1 cellular context compared by ENCODE assay signal in the genomic region with DNA sequence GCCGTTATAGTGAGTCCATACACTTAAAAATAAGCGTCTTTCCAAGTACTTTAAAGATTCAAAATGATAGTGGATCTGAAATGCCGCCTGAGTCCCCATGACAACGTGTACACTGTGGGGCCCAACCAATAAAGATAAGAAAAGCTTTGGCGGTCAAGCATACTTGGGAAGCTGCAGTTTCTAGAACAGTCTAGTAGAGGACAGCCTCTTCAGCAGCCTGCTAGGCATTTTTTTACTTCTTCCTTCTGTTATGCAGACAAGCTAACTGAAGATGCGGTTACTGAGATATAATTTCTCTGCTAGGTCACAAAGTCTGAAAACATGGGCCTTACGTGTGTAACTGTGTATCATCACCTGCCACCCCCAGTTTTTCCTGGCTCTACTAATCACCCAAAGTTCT.
TF ChIP-seq lines count a peak whose summit lies in the region.

No MANE protein-coding gene starts in this region.

TF ChIP-seq in GM23338, 12 proteins besides CTCF, POLR2A, EP300 and RAD21 (continued from another document):
- TF ChIP-seq, protein P1, sequence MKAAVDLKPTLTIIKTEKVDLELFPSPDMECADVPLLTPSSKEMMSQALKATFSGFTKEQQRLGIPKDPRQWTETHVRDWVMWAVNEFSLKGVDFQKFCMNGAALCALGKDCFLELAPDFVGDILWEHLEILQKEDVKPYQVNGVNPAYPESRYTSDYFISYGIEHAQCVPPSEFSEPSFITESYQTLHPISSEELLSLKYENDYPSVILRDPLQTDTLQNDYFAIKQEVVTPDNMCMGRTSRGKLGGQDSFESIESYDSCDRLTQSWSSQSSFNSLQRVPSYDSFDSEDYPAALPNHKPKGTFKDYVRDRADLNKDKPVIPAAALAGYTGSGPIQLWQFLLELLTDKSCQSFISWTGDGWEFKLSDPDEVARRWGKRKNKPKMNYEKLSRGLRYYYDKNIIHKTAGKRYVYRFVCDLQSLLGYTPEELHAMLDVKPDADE (IDR thresholded peaks at IDR 0.05) = no peak
- TF ChIP-seq NANOG (IDR thresholded peaks at IDR 0.05; ENCODE audit: borderline replicate concordance) = no peak
TF ChIP-seq in GM23338: peak in this region for 0.
